Comparison of ENCODE assay signal across 1 cellular context in genomic region chr17:40536731-40537171, GRCh38.
A peak's percentile ranks its signal among the peaks of the same experiment; 100 is the strongest.
TF ChIP-seq lines count a peak whose summit lies in the region.

No MANE protein-coding gene starts in this region.

TF ChIP-seq in K562, 482 proteins besides CTCF, POLR2A, EP300 and RAD21:
- TF ChIP-seq ZBTB11 (CRISPR knock-in tag; IDR thresholded peaks at IDR 0.05) = peak in 1 of 3 experiments; percentile 9; a peak in 1 of 6 replicates
- peak; percentile 39; the same call in 1 of the 2 replicates for TF ChIP-seq SPI1 (IDR thresholded peaks at IDR 0.05; ENCODE audit: borderline replicate concordance, low read depth, low read length)
- TF ChIP-seq ELF4 (CRISPR knock-in tag; IDR thresholded peaks at IDR 0.05) = 0 out of 2 replicates have a peak, but pooled peaks have one; percentile 1
- TF ChIP-seq PHF20 (IDR thresholded peaks at IDR 0.05; ENCODE audit: partially characterized antibody) = peak; percentile 3
- TF ChIP-seq GABPB2 (CRISPR knock-in tag; conservative IDR thresholded peaks at IDR 0.05) = no peak
